ENCODE assay signal across 21 cellular contexts in the genomic region with DNA sequence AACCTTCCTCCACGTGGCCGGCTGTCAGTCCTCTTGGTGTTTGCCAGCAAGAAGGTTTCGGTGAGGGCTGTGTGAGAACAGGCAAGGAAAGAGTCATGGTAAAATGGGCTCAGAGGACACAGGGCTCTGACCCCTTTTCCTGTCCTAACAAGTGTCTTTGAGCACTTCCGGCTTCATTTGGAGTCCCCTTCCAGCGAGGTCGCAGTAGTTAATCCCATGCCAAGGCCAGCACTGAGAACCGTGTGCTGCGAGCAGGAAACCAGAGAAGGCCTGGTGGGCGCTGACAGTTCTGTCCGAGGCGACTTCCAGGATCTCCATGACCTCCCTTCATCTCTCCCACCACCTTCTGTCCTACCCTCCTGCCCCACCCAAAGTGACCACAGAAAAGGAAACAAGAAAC.
DNase-seq lines count a peak whose midpoint lies in the region; ATAC-seq, FAIRE-seq and TF ChIP-seq lines count a peak whose summit lies in the region.
"Had no signal": no experiment of that assay in that cellular context is flagged by ENCODE, and none has a peak within 500 bp of the region (broad histone marks: within the 10 kb centered on the region; RNA-seq: fewer than 3 reads in every experiment).

No MANE protein-coding gene starts in this region.

- H4K12ac ChIP-seq in trophoblast cell (ENCODE audit: low read depth, low read length) = no peak overlapping the region

- H3K79me2 ChIP-seq in HepG2 (ENCODE audit: insufficient read depth, low read length) = peaks cover 12% of the 10 kb centered on the region
- no peaks in the 10 kb centered on the region for H3K79me2 ChIP-seq in trophoblast cell (ENCODE audit: control insufficient read depth, insufficient read depth, low read length, poor library complexity)

- H2BK120ac ChIP-seq in trophoblast cell (ENCODE audit: insufficient read depth, low read length, poor library complexity) = no peak overlapping the region

- H4K91ac ChIP-seq in trophoblast cell (ENCODE audit: low read depth, low read length) = no peak overlapping the region

- no peak for TF ChIP-seq CTCF in left ventricle myocardium inferior (IDR thresholded peaks at IDR 0.05; ENCODE audit: borderline replicate concordance)
- TF ChIP-seq CTCF in HepG2 (CRISPR knock-in tag; IDR thresholded peaks at IDR 0.05) = no peak
- no peak for TF ChIP-seq CTCF in prostate gland (IDR thresholded peaks at IDR 0.05)

- H3K14ac ChIP-seq in trophoblast cell (ENCODE audit: low read length) = no peak overlapping the region

- H4K20me1 ChIP-seq in HepG2 (ENCODE audit: insufficient read depth, low read length) = no peaks in the 10 kb centered on the region

- no peak overlapping the region for H3K23ac ChIP-seq in trophoblast cell (ENCODE audit: low read length)

- DNase-seq in left ventricle myocardium inferior = no peak
- no peak for DNase-seq in left ventricle myocardium superior
- no peak for DNase-seq in HepG2 (ENCODE audit: low spot score)
- no peak for DNase-seq in trophoblast cell
- no peak for DNase-seq in prostate gland (ENCODE audit: low spot score)
- no peak for DNase-seq in amygdala (lab: John Stamatoyannopoulos, UW)
- no peak for DNase-seq in RPMI8226
- DNase-seq: AML-193; Calu3; CD4-positive, alpha-beta T cell; DMS79 treated with DMSO at 0.1 percent for 48 hours; EL; HCEC 1CT had no signal

- ATAC-seq in left ventricle myocardium superior (no peak), HepG2 (no peak)
- ATAC-seq: A549, GM12878, GM23338 had no signal

- no peak overlapping the region for H3K4ac ChIP-seq in trophoblast cell (ENCODE audit: low read depth, low read length)

- no peak for TF ChIP-seq EP300 in HepG2 (IDR thresholded peaks at IDR 0.05; ENCODE audit: low read depth in 2 of 2, low read length in 2 of 2)
- no peak for TF ChIP-seq EP300 in HepG2 (CRISPR knock-in tag; IDR thresholded peaks at IDR 0.05; ENCODE audit: borderline replicate concordance)

- peak overlapping the region; percentile 27 for H3K27ac ChIP-seq in left ventricle myocardium inferior (replicated peaks)
- H3K27ac ChIP-seq in HepG2 (ENCODE audit: extremely low read length, insufficient read depth, low read length) = peak overlapping the region; percentile 43
- H3K27ac ChIP-seq in trophoblast cell (ENCODE audit: low read depth, low read length) = no peak overlapping the region
- no peak overlapping the region for H3K27ac ChIP-seq in prostate gland
- H3K27ac ChIP-seq: 22Rv1, C4-2B had no signal

- no peak overlapping the region for H2AK5ac ChIP-seq in trophoblast cell (ENCODE audit: low read length)

- H3K79me1 ChIP-seq in trophoblast cell (ENCODE audit: low read length) = peaks cover 19% of the 10 kb centered on the region

- TF ChIP-seq RAD21 in HepG2 (CRISPR knock-in tag; IDR thresholded peaks at IDR 0.05) = no peak

- no peak for TF ChIP-seq POLR2A in HepG2 (IDR thresholded peaks at IDR 0.05; ENCODE audit: insufficient read depth in 1 of 2, low read depth in 2 of 2, low read length in 2 of 2)
- TF ChIP-seq POLR2A in prostate gland (IDR thresholded peaks at IDR 0.05) = no peak

- POLR2A ChIA-PET in HepG2 (lab: Yijun Ruan, JAX) = interaction anchor here (0.9 kb wide), 1 partner anchor 45 kb away, joined by 3 read pairs; no protein-coding TSS in a partner anchor

- H3K27me3 ChIP-seq in left ventricle myocardium inferior (ENCODE audit: low read depth) (no peaks in the 10 kb centered on the region), HepG2 (ENCODE audit: control insufficient read depth in 1 of 2, insufficient read depth in 2 of 2, low read length in 2 of 2) (no peaks in the 10 kb centered on the region), trophoblast cell (ENCODE audit: insufficient read depth, low read length) (no peaks in the 10 kb centered on the region), prostate gland (replicated peaks; ENCODE audit: insufficient read depth) (no peaks in the 10 kb centered on the region)

- no peak for FAIRE-seq in HepG2 (lab: Jason Lieb, UNC)
- FAIRE-seq: A549, GM12878, GM18507, H54, HTR-8/SVneo had no signal

- no peaks in the 10 kb centered on the region for H3K9me3 ChIP-seq in left ventricle myocardium inferior (replicated peaks)
- no peaks in the 10 kb centered on the region for H3K9me3 ChIP-seq in HepG2 (ENCODE audit: low read length)
- peaks cover 1% of the 10 kb centered on the region for H3K9me3 ChIP-seq in trophoblast cell (ENCODE audit: insufficient read depth, low read depth, low read length)
- H3K9me3 ChIP-seq in prostate gland = no peaks in the 10 kb centered on the region
- H3K9me3 ChIP-seq: A549 had no signal

- H2BK12ac ChIP-seq in trophoblast cell (ENCODE audit: low read length) = no peak overlapping the region

- H3K4me2 ChIP-seq in HepG2 (ENCODE audit: low read depth, low read length) (no peak overlapping the region), trophoblast cell (ENCODE audit: low read length) (no peak overlapping the region)
- H3K4me2 ChIP-seq: A549, GM23338 had no signal

- 80% methylated on average over 11 of the region's 11 CpGs for WGBS in HepG2 (ENCODE audit: low lambda C conversion rate)
- WGBS in trophoblast cell (ENCODE audit: extremely low coverage, insufficient coverage, insufficient read length) = no CpG with 5 or more reads among the region's 11 CpGs
- 84% methylated on average over 11 of the region's 11 CpGs for WGBS in prostate gland

- peak overlapping the region; percentile 10; the same call in 1 of the 2 replicates for H3K9ac ChIP-seq in HepG2 (ENCODE audit: insufficient read depth, low read depth, low read length)
- H3K9ac ChIP-seq in trophoblast cell (ENCODE audit: low read length) = no peak overlapping the region

- H2BK5ac ChIP-seq in trophoblast cell (ENCODE audit: low read depth, low read length, poor library complexity) = no peak overlapping the region

- H3K4me3 ChIP-seq in left ventricle myocardium inferior = no peak overlapping the region
- no peak overlapping the region for H3K4me3 ChIP-seq in HepG2 (replicated peaks in 1 of 3; ENCODE audit: insufficient read depth in 1 of 3, low read depth in 2 of 3, low read length in 3 of 3)
- no peak overlapping the region for H3K4me3 ChIP-seq in trophoblast cell (ENCODE audit: low read depth, low read length)
- H3K4me3 ChIP-seq in prostate gland = no peak overlapping the region
- H3K4me3 ChIP-seq: A549, GM12878, GM23338 had no signal

- no peak overlapping the region for H2AFZ ChIP-seq in HepG2 (ENCODE audit: low read length)
- H2AFZ ChIP-seq in trophoblast cell (ENCODE audit: insufficient read depth, low read length, poor library complexity) = no peak overlapping the region
- H2AFZ ChIP-seq: GM23338 had no signal

- H3K36me3 ChIP-seq in left ventricle myocardium inferior (peaks cover 2% of the 10 kb centered on the region), HepG2 (replicated peaks in 1 of 2; ENCODE audit: control insufficient read depth in 1 of 2, insufficient read depth in 2 of 2, low read length in 2 of 2) (peaks cover 6 to 24% of the 10 kb centered on the region in 2 experiments), trophoblast cell (ENCODE audit: control insufficient read depth in 1 of 2, insufficient read depth in 2 of 2, low read length in 2 of 2) (peaks cover 1 to 4% of the 10 kb centered on the region in 2 experiments), prostate gland (peaks cover 0 to 3% of the 10 kb centered on the region in 2 donors)

- no TSS peak for BruUV-seq in HepG2 (replicated peaks; lab: Mats Ljungman, UMichigan)

- H3K4me1 ChIP-seq in left ventricle myocardium inferior = peaks cover 62% of the 10 kb centered on the region
- H3K4me1 ChIP-seq in HepG2 (ENCODE audit: insufficient read depth, low read length) = peaks cover 85% of the 10 kb centered on the region
- H3K4me1 ChIP-seq in trophoblast cell (ENCODE audit: control insufficient read depth in 1 of 2, insufficient read depth in 2 of 2, low read length in 2 of 2) = peaks cover 30 to 31% of the 10 kb centered on the region in 2 experiments
- H3K4me1 ChIP-seq in prostate gland (replicated peaks) = peaks cover 9% of the 10 kb centered on the region

- H4K8ac ChIP-seq in trophoblast cell (ENCODE audit: low read depth, low read length) = no peak overlapping the region

- intact Hi-C loops in left ventricle myocardium inferior (cut with micrococcal nuclease) (no loop called here), left ventricle myocardium superior (cut with micrococcal nuclease) (no loop called here), HepG2 (cut with micrococcal nuclease; ENCODE audit: unreplicated experiment) (loop anchor here (5.0 kb wide), 1 partner anchor 167 kb away; a partner anchor contains a TSS), prostate gland (cut with DNase I) (no loop called here)

- in situ Hi-C loops in HepG2 (cut with HindIII; ENCODE audit: extremely low pct_ligation_motif_present, low pct_unique_long_range_greater_than_20kb) = loop anchor here (5.0 kb wide), 2 partner anchors 47 to 177 kb away; no protein-coding TSS in a partner anchor

- CTCF ChIA-PET in HepG2 (lab: Yijun Ruan, JAX; ENCODE audit: low intra/inter-chr PET ratio, low total read pairs) = no interaction called here

- H3K18ac ChIP-seq in trophoblast cell (ENCODE audit: low read length) = peak overlapping the region; percentile 25

TF ChIP-seq in HepG2, 621 proteins besides CTCF, POLR2A, EP300 and RAD21 (continues in another document):
- peak; percentile 42 for TF ChIP-seq TEAD3 (CRISPR knock-in tag; optimal IDR thresholded peaks at IDR 0.05; ENCODE audit: borderline replicate concordance)
- TF ChIP-seq, protein P1, sequence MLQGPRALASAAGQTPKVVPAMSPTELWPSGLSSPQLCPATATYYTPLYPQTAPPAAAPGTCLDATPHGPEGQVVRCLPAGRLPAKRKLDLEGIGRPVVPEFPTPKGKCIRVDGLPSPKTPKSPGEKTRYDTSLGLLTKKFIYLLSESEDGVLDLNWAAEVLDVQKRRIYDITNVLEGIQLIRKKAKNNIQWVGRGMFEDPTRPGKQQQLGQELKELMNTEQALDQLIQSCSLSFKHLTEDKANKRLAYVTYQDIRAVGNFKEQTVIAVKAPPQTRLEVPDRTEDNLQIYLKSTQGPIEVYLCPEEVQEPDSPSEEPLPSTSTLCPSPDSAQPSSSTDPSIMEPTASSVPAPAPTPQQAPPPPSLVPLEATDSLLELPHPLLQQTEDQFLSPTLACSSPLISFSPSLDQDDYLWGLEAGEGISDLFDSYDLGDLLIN (CRISPR knock-in tag; IDR thresholded peaks at IDR 0.05; ENCODE audit: borderline replicate concordance) = no peak
- peak; percentile 79; the same call in 1 of the 2 replicates for TF ChIP-seq ZBTB38 (CRISPR knock-in tag; IDR thresholded peaks at IDR 0.05)
- peak; percentile 30; the same call in 1 of the 2 replicates for TF ChIP-seq ELF1 (CRISPR knock-in tag; IDR thresholded peaks at IDR 0.05)
- no peak for TF ChIP-seq GABPA (IDR thresholded peaks at IDR 0.05; ENCODE audit: low read depth, low read length)
- TF ChIP-seq GABPA (CRISPR knock-in tag; IDR thresholded peaks at IDR 0.05; ENCODE audit: low read depth) = 0 out of 2 replicates have a peak, but pooled peaks have one; percentile 9

Comparison
In these comparisons a context has a peak if more than half of its experiments do, and no peak if none do; other contexts are left out.
1. H3K27ac ChIP-seq: peak in left ventricle myocardium inferior (single experiment) and HepG2 (single experiment); none in trophoblast cell (single experiment) and prostate gland (0 of 2).